8 cellular contexts compared by ENCODE assay signal in the genomic region with DNA sequence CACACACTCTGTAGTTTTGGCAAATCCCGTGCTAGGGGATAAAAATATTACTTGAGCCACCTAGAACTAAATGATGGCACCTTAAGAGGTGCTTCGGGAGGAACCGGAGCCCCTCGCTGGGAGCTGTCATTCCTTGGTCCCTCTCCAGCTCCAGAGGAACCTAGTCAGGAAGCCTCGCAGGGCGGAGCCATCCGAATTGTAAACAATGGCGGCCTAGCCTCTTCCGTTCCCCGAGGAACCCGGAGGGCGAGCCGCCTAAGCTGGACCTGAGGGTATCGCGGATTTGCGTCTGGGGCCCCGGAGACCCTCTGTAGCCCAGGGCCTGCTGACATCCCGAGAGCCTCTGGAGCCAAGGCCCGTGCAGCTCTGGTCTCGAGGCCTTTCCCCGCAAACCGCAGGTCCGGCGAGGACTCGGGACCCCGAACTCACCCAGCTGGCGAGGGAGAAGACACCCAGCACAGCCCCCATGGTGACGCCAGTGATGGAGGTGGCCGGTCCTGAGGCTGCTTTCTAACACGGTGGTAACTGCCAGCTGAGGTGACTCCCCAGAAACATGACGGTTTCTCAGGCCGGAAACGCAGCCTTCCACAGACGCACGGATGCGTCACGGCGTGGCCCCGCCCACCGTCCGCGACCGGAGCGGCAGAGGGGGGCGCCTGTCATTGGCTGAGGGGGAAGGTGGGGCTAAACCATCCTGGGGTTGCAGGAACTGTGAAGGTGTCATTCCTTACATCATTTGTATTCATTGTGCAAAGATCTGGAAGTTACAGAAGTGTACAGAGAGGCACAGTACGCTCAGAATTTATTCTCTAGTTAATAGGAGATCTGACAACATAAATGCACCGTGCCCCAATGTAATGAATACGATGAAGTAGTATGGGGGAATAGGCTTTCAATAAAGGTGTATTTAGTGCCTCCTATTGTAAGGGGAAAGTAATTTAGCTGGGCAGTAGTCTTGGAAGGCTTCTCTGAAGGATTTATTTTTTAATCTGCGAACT. TPM values are rescaled to one million over a fixed set of nuclear protein-coding genes. Genes with fewer than 3 reads are reported as not detected.
A peak's percentile ranks its signal among the peaks of the same experiment; 100 is the strongest.
DNase-seq lines count a peak whose midpoint lies in the region; ATAC-seq, FAIRE-seq and TF ChIP-seq lines count a peak whose summit lies in the region.

Gene SERINC3 (minus strand): TSS at position 587 of the 998 bp plus-strand sequence. CDS start 119 bp downstream, at position 468.

- CTCF ChIA-PET in AG04450 (lab: Charles Lee): interaction anchor here (0.9 to 1.4 kb wide), 3 partner anchors 10 to 77 kb away, joined by 3 to 5 read pairs (median 3); no protein-coding TSS in a partner anchor

- peaks cover 13% of the 10 kb centered on the region for H3K4me1 ChIP-seq in iPS-20b (ENCODE audit: insufficient read depth, low read length)
- peaks cover 0 to 22% of the 10 kb centered on the region in 2 donors for H3K4me1 ChIP-seq in small intestine (ENCODE audit: control insufficient read depth in 2 of 2, insufficient read depth in 1 of 2, low read depth in 1 of 2, low read length in 1 of 2)

- POLR2A ChIA-PET in AG04450 (lab: Yijun Ruan, JAX): interaction anchor here (1.2 kb wide), 1 partner anchor 341 kb away, joined by 3 read pairs; no protein-coding TSS in a partner anchor

- H3K4me3 ChIP-seq in AG04450 (ENCODE audit: low read depth, low read length) (peak within 1 kb of the TSS; percentile 100), WI38 (ENCODE audit: low read depth, low read length) (peak within 1 kb of the TSS; percentile 100), bronchial epithelial cell (ENCODE audit: low read depth, low read length) (peak within 1 kb of the TSS; percentile 100), iPS-20b (ENCODE audit: low read length) (peak within 1 kb of the TSS; percentile 93), small intestine (ENCODE audit: low read depth in 1 of 2, low read length in 2 of 2) (peak within 1 kb of the TSS; percentile 65 to 98)

- FAIRE-seq in bronchial epithelial cell (lab: Jason Lieb, UNC) (no peak), small intestine (lab: Jason Lieb, UNC) (no peak)

- WGBS in small intestine, 3 donors: 0 to 1% (median 0%) methylated on average over 48 to 49 of the region's 49 CpGs

- TF ChIP-seq CTCF in AG04450 (IDR thresholded peaks at IDR 0.05; ENCODE audit: low read depth, low read length): peak; percentile 16
- TF ChIP-seq CTCF in WI38 (IDR thresholded peaks at IDR 0.05; ENCODE audit: low read depth, low read length): no peak
- TF ChIP-seq CTCF in bronchial epithelial cell (IDR thresholded peaks at IDR 0.05; ENCODE audit: insufficient read depth, low read length, severe bottlenecking): no peak

- H3K9ac ChIP-seq in iPS-20b (ENCODE audit: low read depth, low read length): peak within 1 kb of the TSS; percentile 87

- H3K27me3 ChIP-seq in AG04450 (ENCODE audit: control insufficient read depth, insufficient read depth, low read length): no peaks in the 10 kb centered on the region
- H3K27me3 ChIP-seq in bronchial epithelial cell (ENCODE audit: control insufficient read depth, insufficient read depth, low read length): no peaks in the 10 kb centered on the region
- no peaks in the 10 kb centered on the region for H3K27me3 ChIP-seq in iPS-20b (ENCODE audit: insufficient read depth, low read length)
- H3K27me3 ChIP-seq in small intestine (ENCODE audit: control insufficient read depth in 2 of 2, insufficient read depth in 2 of 2, low read length in 2 of 2): no peaks in the 10 kb centered on the region

- ATAC-seq in GM18907 (IDR thresholded peaks at IDR 0.05; ENCODE audit: unreplicated experiment) (peak; percentile 95), HG03159 (IDR thresholded peaks at IDR 0.05; ENCODE audit: unreplicated experiment) (peak; percentile 98)

- H3K9me3 ChIP-seq in AG04450 (ENCODE audit: control insufficient read depth, insufficient read depth, low read length): peaks cover 6% of the 10 kb centered on the region; the same call in 1 of the 2 replicates
- no peaks in the 10 kb centered on the region for H3K9me3 ChIP-seq in iPS-20b (ENCODE audit: insufficient read depth, low read depth, low read length)
- H3K9me3 ChIP-seq in small intestine (ENCODE audit: control insufficient read depth, low read depth): no peaks in the 10 kb centered on the region

- DNase-seq in AG04450 (ENCODE audit: low read depth, low spot score) (peak; percentile 80), NCI-H2227 treated with DMSO at 0.1 percent for 48 hours (lab: John Stamatoyannopoulos, UW) (peak; percentile 91), bronchial epithelial cell (ENCODE audit: low read depth) (peak; percentile 92), small intestine (peak; percentile 97)

- peak within 1 kb of the TSS; percentile 100 for H3K27ac ChIP-seq in AG04450 (ENCODE audit: low read depth, low read length)
- H3K27ac ChIP-seq in iPS-20b (ENCODE audit: low read length): no peak within 1 kb of the TSS
- peak within 1 kb of the TSS; percentile 94 for H3K27ac ChIP-seq in small intestine (ENCODE audit: low read depth in 1 of 2, low read length in 1 of 2)

- H3K36me3 ChIP-seq in bronchial epithelial cell (ENCODE audit: control insufficient read depth, insufficient read depth, low read length) (peaks cover 2% of the 10 kb centered on the region), iPS-20b (ENCODE audit: insufficient read depth, low read depth, low read length) (no peaks in the 10 kb centered on the region), small intestine (ENCODE audit: control insufficient read depth in 2 of 2, insufficient read depth in 2 of 2, low read length in 2 of 2) (peaks cover 0 to 2% of the 10 kb centered on the region in 2 donors)

RNA-seq across cellular contexts. Expression of gene SERINC3, which starts in this region (rescaled TPM):
- polyA plus RNA-seq in AG04450 (2011; rRNA removed): 157 and 173 TPM in 2 replicates
- polyA minus RNA-seq in AG04450 (2011; rRNA and poly(A)+ RNA removed): 261 and 319 TPM in 2 replicates
- total RNA-seq in bronchial epithelial cell: 82.4 and 107 TPM in 2 replicates
- 10 to 100 TPM; 13.2 to 64.8 (median 14.3) TPM for polyA plus RNA-seq in small intestine
